Comparison of ENCODE assay signal across 8 cellular contexts in the genomic region with DNA sequence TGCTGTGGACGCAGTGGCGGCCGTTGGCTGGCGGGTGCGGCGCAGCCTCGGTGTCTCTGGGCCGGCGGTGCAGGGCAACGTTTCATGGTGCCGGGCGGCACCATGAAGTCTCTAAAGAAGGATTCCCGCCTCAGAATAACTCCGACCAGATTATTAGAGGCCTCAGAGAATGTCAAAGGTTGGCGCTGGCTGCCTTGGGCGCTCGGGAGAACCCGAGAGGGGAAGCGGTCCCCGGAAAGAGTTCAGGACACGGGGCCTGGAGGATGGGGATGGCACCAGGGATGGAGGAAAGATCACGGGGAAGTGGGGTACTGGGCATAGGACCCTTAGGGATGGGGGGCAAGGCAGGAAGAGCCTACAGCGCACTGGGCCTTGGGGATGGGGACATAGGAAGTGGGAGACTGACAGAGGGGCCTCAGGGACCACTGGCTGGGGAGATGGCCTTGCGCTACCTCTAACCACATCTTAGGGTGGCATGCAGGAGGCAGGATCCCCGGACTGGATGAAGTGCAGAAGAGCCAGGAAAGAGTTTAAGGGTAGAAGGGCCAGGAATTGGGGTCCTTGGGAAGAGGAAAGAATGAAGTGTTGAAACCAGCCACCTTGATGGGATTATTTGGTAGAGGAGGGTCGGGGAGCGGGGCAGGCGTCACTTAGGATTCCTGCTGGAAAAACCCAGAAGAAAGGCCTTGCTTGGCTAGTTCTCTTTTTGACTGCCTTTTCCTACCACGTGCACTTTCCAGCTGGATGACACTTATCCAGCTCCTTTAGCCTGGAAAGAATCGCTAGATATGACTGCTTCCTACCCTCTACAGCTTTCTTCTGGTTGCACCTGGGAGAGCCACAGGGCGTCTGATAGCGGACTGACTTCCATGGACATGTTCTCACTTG. TPM values are rescaled to one million over a fixed set of nuclear protein-coding genes. Genes with fewer than 3 reads are reported as not detected.
DNase-seq lines count a peak whose midpoint lies in the region; ATAC-seq, FAIRE-seq and TF ChIP-seq lines count a peak whose summit lies in the region.

No MANE protein-coding gene starts in this region.

- no peak overlapping the region for H2AFZ ChIP-seq in HepG2 (ENCODE audit: low read length)

- CTCF ChIA-PET in HepG2 (lab: Yijun Ruan, JAX; ENCODE audit: low intra/inter-chr PET ratio, low total read pairs), result no interaction called here

- no TSS peak for BruUV-seq in HepG2 (replicated peaks; lab: Mats Ljungman, UMichigan)

- H3K9me3 ChIP-seq in liver (ENCODE audit: control insufficient read depth in 4 of 4, low read length in 3 of 4) (no peaks in the 10 kb centered on the region), HepG2 (ENCODE audit: low read length) (no peaks in the 10 kb centered on the region), mucosa of stomach (ENCODE audit: control insufficient read depth, low read length) (no peaks in the 10 kb centered on the region)

- no peaks in the 10 kb centered on the region for H4K20me1 ChIP-seq in HepG2 (ENCODE audit: insufficient read depth, low read length)

- no peak for TF ChIP-seq CTCF in liver (IDR thresholded peaks at IDR 0.05; ENCODE audit: low read depth, low read length, missing input control)
- no peak for TF ChIP-seq CTCF in HepG2 (CRISPR knock-in tag; IDR thresholded peaks at IDR 0.05)
- no peak for TF ChIP-seq CTCF in coronary artery (IDR thresholded peaks at IDR 0.05)

- TF ChIP-seq RAD21 in liver (IDR thresholded peaks at IDR 0.05), result no peak
- TF ChIP-seq RAD21 in HepG2 (CRISPR knock-in tag; IDR thresholded peaks at IDR 0.05), result no peak

- peaks cover 0 to 8% (median 0%) of the 10 kb centered on the region in 4 donors for H3K4me1 ChIP-seq in liver (ENCODE audit: control insufficient read depth in 4 of 4, insufficient read depth in 4 of 4, low read length in 3 of 4)
- H3K4me1 ChIP-seq in HepG2 (ENCODE audit: insufficient read depth, low read length), result peaks cover 44% of the 10 kb centered on the region
- peaks cover 19% of the 10 kb centered on the region for H3K4me1 ChIP-seq in mucosa of stomach (ENCODE audit: control insufficient read depth, insufficient read depth, low read length)

- TF ChIP-seq EP300 in HepG2 (IDR thresholded peaks at IDR 0.05; ENCODE audit: low read depth in 2 of 2, low read length in 2 of 2), result no peak
- no peak for TF ChIP-seq EP300 in HepG2 (CRISPR knock-in tag; IDR thresholded peaks at IDR 0.05; ENCODE audit: borderline replicate concordance)

- H3K36me3 ChIP-seq in liver (ENCODE audit: control insufficient read depth in 4 of 4, insufficient read depth in 3 of 4, low read depth in 1 of 4, low read length in 3 of 4), result no peaks in the 10 kb centered on the region
- no peaks in the 10 kb centered on the region for H3K36me3 ChIP-seq in HepG2 (replicated peaks in 1 of 2; ENCODE audit: control insufficient read depth in 1 of 2, insufficient read depth in 2 of 2, low read length in 2 of 2)
- no peaks in the 10 kb centered on the region for H3K36me3 ChIP-seq in mucosa of stomach (ENCODE audit: control insufficient read depth, insufficient read depth, low read length)

- TF ChIP-seq POLR2A in HepG2 (IDR thresholded peaks at IDR 0.05; ENCODE audit: insufficient read depth in 1 of 2, low read depth in 2 of 2, low read length in 2 of 2), result no peak

- H3K9ac ChIP-seq in liver (ENCODE audit: low read depth in 1 of 2, low read length in 2 of 2) (peak overlapping the region; percentile 2 to 6), HepG2 (ENCODE audit: insufficient read depth, low read depth, low read length) (no peak overlapping the region), mucosa of stomach (ENCODE audit: low read length) (peak overlapping the region; percentile 70)

- in situ Hi-C loops in HepG2 (cut with HindIII; ENCODE audit: extremely low pct_ligation_motif_present, low pct_unique_long_range_greater_than_20kb), result no loop called here

- 43% methylated on average over 32 of the region's 32 CpGs for WGBS in liver
- 72% methylated on average over 32 of the region's 32 CpGs for WGBS in HepG2 (ENCODE audit: low lambda C conversion rate)

- DNase-seq in HepG2 (ENCODE audit: low spot score) (no peak), coronary artery (ENCODE audit: low spot score) (peak; percentile 72), mesenteric fat pad (ENCODE audit: low spot score) (no peak), DMS153 (lab: John Stamatoyannopoulos, UW) (no peak), NCI-H510A treated with DMSO at 0.1 percent for 48 hours (lab: John Stamatoyannopoulos, UW) (no peak), NCI-H2081 treated with DMSO at 0.1 percent for 48 hours (lab: John Stamatoyannopoulos, UW) (no peak)

- ATAC-seq in HepG2, result no peak

- FAIRE-seq in HepG2 (lab: Jason Lieb, UNC), result no peak

- H3K27ac ChIP-seq in liver (ENCODE audit: low read depth in 1 of 2, low read length in 2 of 2), result peak overlapping the region; percentile 18 to 41
- H3K27ac ChIP-seq in HepG2 (ENCODE audit: extremely low read length, insufficient read depth, low read length), result no peak overlapping the region
- peak overlapping the region; percentile 72 to 86 for H3K27ac ChIP-seq in coronary artery

- H3K4me3 ChIP-seq in liver (ENCODE audit: low read depth in 1 of 3, low read length in 3 of 3) (peak overlapping the region; percentile 12 to 58 (median 56)), HepG2 (replicated peaks in 1 of 3; ENCODE audit: insufficient read depth in 1 of 3, low read depth in 2 of 3, low read length in 3 of 3) (no peak overlapping the region), coronary artery (peak overlapping the region; percentile 92), mucosa of stomach (ENCODE audit: low read length) (peak overlapping the region; percentile 36)

- intact Hi-C loops in HepG2 (cut with micrococcal nuclease; ENCODE audit: unreplicated experiment), result no loop called here

- POLR2A ChIA-PET in HepG2 (lab: Yijun Ruan, JAX), result no interaction called here

- no peak overlapping the region for H3K4me2 ChIP-seq in HepG2 (ENCODE audit: low read depth, low read length)

- H3K27me3 ChIP-seq in liver (ENCODE audit: control insufficient read depth in 4 of 4, insufficient read depth in 4 of 4, low read length in 3 of 4) (no peaks in the 10 kb centered on the region), HepG2 (ENCODE audit: control insufficient read depth in 1 of 2, insufficient read depth in 2 of 2, low read length in 2 of 2) (peaks cover 0 to 8% of the 10 kb centered on the region in 2 experiments; a peak in 2 of 5 replicates), mucosa of stomach (ENCODE audit: control insufficient read depth, insufficient read depth, low read length) (no peaks in the 10 kb centered on the region)

- H3K79me2 ChIP-seq in HepG2 (ENCODE audit: insufficient read depth, low read length), result no peaks in the 10 kb centered on the region

RNA-seq across cellular contexts. Expression of gene MYCBPAP, which starts 0.6 kb away (rescaled TPM):
- total RNA-seq in liver (under 1 TPM; 0.23 to 0.25 TPM), HepG2 (2016; rRNA removed; fragmentation: Illumina TruSeq; extraction: Trizol) (0.24 and 0.36 TPM in 2 replicates), mesenteric fat pad (0.61 TPM)
- polyA plus RNA-seq in liver (not detected), HepG2 (2011; rRNA removed) (0.18 and 0.22 TPM in 2 replicates)
- not detected in 2 replicates for total RNA-seq in HepG2 (2016; cell fraction: cytosol; rRNA removed; fragmentation: Illumina TruSeq; extraction: Trizol; ENCODE audit: low read depth)
- total RNA-seq in HepG2 (2016; cell fraction: insoluble cytoplasmic fraction; rRNA removed; fragmentation: Illumina TruSeq; extraction: Trizol), result 0.09 and 0.32 TPM in 2 replicates
- 0.41 TPM in 1 of 2 replicates, not detected in the other for total RNA-seq in HepG2 (2016; cell fraction: membrane; rRNA removed; fragmentation: Illumina TruSeq; extraction: Trizol)
- total RNA-seq in HepG2 (2016; cell fraction: nucleus; rRNA removed; fragmentation: Illumina TruSeq; extraction: Trizol), result 0.47 and 1.0 TPM in 2 replicates
- polyA plus RNA-seq in HepG2 (2011; cell fraction: cytosol; rRNA removed), result 0.12 and 0.13 TPM in 2 replicates
- polyA plus RNA-seq in HepG2 (2011; cell fraction: nucleus; rRNA removed), result 0.69 and 1.0 TPM in 2 replicates
- polyA plus RNA-seq in HepG2 (2012), result 0.48 and 0.56 TPM in 2 replicates
- not detected in 2 replicates for polyA plus RNA-seq in HepG2 (2016; cell fraction: cytosol; fragmentation: Illumina TruSeq; extraction: Trizol; ENCODE audit: low read depth)
- polyA plus RNA-seq in HepG2 (2016; cell fraction: insoluble cytoplasmic fraction; fragmentation: Illumina TruSeq; extraction: Trizol; ENCODE audit: low read depth), result 0.36 and 0.41 TPM in 2 replicates
- polyA plus RNA-seq in HepG2 (2016; cell fraction: membrane; fragmentation: Illumina TruSeq; extraction: Trizol; ENCODE audit: low read depth), result 0.07 TPM in 1 of 2 replicates, not detected in the other
- polyA plus RNA-seq in HepG2 (2016; cell fraction: nucleus; fragmentation: Illumina TruSeq; extraction: Trizol; ENCODE audit: insufficient read depth, low read depth), result 0.93 and 1.1 TPM in 2 replicates
- polyA minus RNA-seq in HepG2 (2011; rRNA and poly(A)+ RNA removed; ENCODE audit: low replicate concordance), result 0.33 TPM in 1 of 2 replicates, not detected in the other
- polyA minus RNA-seq in HepG2 (2011; cell fraction: cytosol; rRNA and poly(A)+ RNA removed), result not detected in 2 replicates
- polyA minus RNA-seq in HepG2 (2011; cell fraction: nucleus; rRNA and poly(A)+ RNA removed), result 0.52 and 0.75 TPM in 2 replicates

RNA-seq across cellular contexts. Expression of gene EPN3, which starts 23.7 kb away (rescaled TPM):
- total RNA-seq in liver, result under 1 TPM; 0.33 to 0.51 TPM
- polyA plus RNA-seq in liver, result under 1 TPM in 1 of 2 donors, not detected in 1; 0.06 TPM
- 0.41 and 0.95 TPM in 2 replicates for total RNA-seq in HepG2 (2016; rRNA removed; fragmentation: Illumina TruSeq; extraction: Trizol)
- total RNA-seq in HepG2 (2016; cell fraction: cytosol; rRNA removed; fragmentation: Illumina TruSeq; extraction: Trizol; ENCODE audit: low read depth), result 0.88 and 1.1 TPM in 2 replicates
- 0.54 and 0.71 TPM in 2 replicates for total RNA-seq in HepG2 (2016; cell fraction: insoluble cytoplasmic fraction; rRNA removed; fragmentation: Illumina TruSeq; extraction: Trizol)
- total RNA-seq in HepG2 (2016; cell fraction: membrane; rRNA removed; fragmentation: Illumina TruSeq; extraction: Trizol), result 0.90 and 1.3 TPM in 2 replicates
- 1.1 and 1.6 TPM in 2 replicates for total RNA-seq in HepG2 (2016; cell fraction: nucleus; rRNA removed; fragmentation: Illumina TruSeq; extraction: Trizol)
- 0.05 and 0.11 TPM in 2 replicates for polyA plus RNA-seq in HepG2 (2011; rRNA removed)
- polyA plus RNA-seq in HepG2 (2011; cell fraction: cytosol; rRNA removed), result 0.04 and 0.09 TPM in 2 replicates
- polyA plus RNA-seq in HepG2 (2011; cell fraction: nucleus; rRNA removed), result 0.23 and 0.35 TPM in 2 replicates
- polyA plus RNA-seq in HepG2 (2012), result 0.09 and 0.15 TPM in 2 replicates
- polyA plus RNA-seq in HepG2 (2016; cell fraction: cytosol; fragmentation: Illumina TruSeq; extraction: Trizol; ENCODE audit: low read depth), result 0.40 and 0.55 TPM in 2 replicates
- polyA plus RNA-seq in HepG2 (2016; cell fraction: insoluble cytoplasmic fraction; fragmentation: Illumina TruSeq; extraction: Trizol; ENCODE audit: low read depth), result 1.2 and 1.4 TPM in 2 replicates
- polyA plus RNA-seq in HepG2 (2016; cell fraction: membrane; fragmentation: Illumina TruSeq; extraction: Trizol; ENCODE audit: low read depth), result 0.73 and 0.91 TPM in 2 replicates
- 1.2 and 1.7 TPM in 2 replicates for polyA plus RNA-seq in HepG2 (2016; cell fraction: nucleus; fragmentation: Illumina TruSeq; extraction: Trizol; ENCODE audit: insufficient read depth, low read depth)
- 0.35 and 1.4 TPM in 2 replicates for polyA minus RNA-seq in HepG2 (2011; rRNA and poly(A)+ RNA removed; ENCODE audit: low replicate concordance)
- polyA minus RNA-seq in HepG2 (2011; cell fraction: cytosol; rRNA and poly(A)+ RNA removed), result 0.20 and 0.53 TPM in 2 replicates
- polyA minus RNA-seq in HepG2 (2011; cell fraction: nucleus; rRNA and poly(A)+ RNA removed), result 1.1 and 3.2 TPM in 2 replicates
- total RNA-seq in mesenteric fat pad, result not detected

RNA-seq across cellular contexts. Expression of gene RSAD1, which starts 30.2 kb away (rescaled TPM):
- total RNA-seq in liver (10 to 100 TPM; 10.8 to 22.7 TPM), HepG2 (2016; rRNA removed; fragmentation: Illumina TruSeq; extraction: Trizol) (16.0 and 22.7 TPM in 2 replicates), mesenteric fat pad (35.1 TPM)
- polyA plus RNA-seq in liver (10 to 100 TPM; 18.2 to 18.9 TPM), HepG2 (2011; rRNA removed) (27.7 and 36.1 TPM in 2 replicates)
- 7.3 and 10.0 TPM in 2 replicates for total RNA-seq in HepG2 (2016; cell fraction: cytosol; rRNA removed; fragmentation: Illumina TruSeq; extraction: Trizol; ENCODE audit: low read depth)
- total RNA-seq in HepG2 (2016; cell fraction: insoluble cytoplasmic fraction; rRNA removed; fragmentation: Illumina TruSeq; extraction: Trizol), result 16.9 and 22.5 TPM in 2 replicates
- 13.4 and 14.3 TPM in 2 replicates for total RNA-seq in HepG2 (2016; cell fraction: membrane; rRNA removed; fragmentation: Illumina TruSeq; extraction: Trizol)
- 30.4 and 33.5 TPM in 2 replicates for total RNA-seq in HepG2 (2016; cell fraction: nucleus; rRNA removed; fragmentation: Illumina TruSeq; extraction: Trizol)
- 18.4 and 20.0 TPM in 2 replicates for polyA plus RNA-seq in HepG2 (2011; cell fraction: cytosol; rRNA removed)
- 105 and 113 TPM in 2 replicates for polyA plus RNA-seq in HepG2 (2011; cell fraction: nucleus; rRNA removed)
- polyA plus RNA-seq in HepG2 (2012), result 23.6 and 33.3 TPM in 2 replicates
- polyA plus RNA-seq in HepG2 (2016; cell fraction: cytosol; fragmentation: Illumina TruSeq; extraction: Trizol; ENCODE audit: low read depth), result 5.4 and 6.8 TPM in 2 replicates
- polyA plus RNA-seq in HepG2 (2016; cell fraction: insoluble cytoplasmic fraction; fragmentation: Illumina TruSeq; extraction: Trizol; ENCODE audit: low read depth), result 26.1 and 30.3 TPM in 2 replicates
- 12.5 and 12.8 TPM in 2 replicates for polyA plus RNA-seq in HepG2 (2016; cell fraction: membrane; fragmentation: Illumina TruSeq; extraction: Trizol; ENCODE audit: low read depth)
- polyA plus RNA-seq in HepG2 (2016; cell fraction: nucleus; fragmentation: Illumina TruSeq; extraction: Trizol; ENCODE audit: insufficient read depth, low read depth), result 76.0 and 77.9 TPM in 2 replicates
- polyA minus RNA-seq in HepG2 (2011; rRNA and poly(A)+ RNA removed; ENCODE audit: low replicate concordance), result 18.5 and 34.3 TPM in 2 replicates
- 8.6 and 9.4 TPM in 2 replicates for polyA minus RNA-seq in HepG2 (2011; cell fraction: cytosol; rRNA and poly(A)+ RNA removed)
- polyA minus RNA-seq in HepG2 (2011; cell fraction: nucleus; rRNA and poly(A)+ RNA removed), result 53.4 and 55.7 TPM in 2 replicates

RNA-seq across cellular contexts. Expression of gene SPATA20, which starts 38.2 kb away (rescaled TPM):
- total RNA-seq in liver (10 to 100 TPM; 15.6 to 16.4 TPM), HepG2 (2016; rRNA removed; fragmentation: Illumina TruSeq; extraction: Trizol) (35.7 and 64.8 TPM in 2 replicates), mesenteric fat pad (22.3 TPM)
- polyA plus RNA-seq in liver (10 to 100 TPM; 22.7 to 42.4 TPM), HepG2 (2011; rRNA removed) (36.1 and 38.1 TPM in 2 replicates)
- 38.7 and 45.5 TPM in 2 replicates for total RNA-seq in HepG2 (2016; cell fraction: cytosol; rRNA removed; fragmentation: Illumina TruSeq; extraction: Trizol; ENCODE audit: low read depth)
- 31.6 and 65.5 TPM in 2 replicates for total RNA-seq in HepG2 (2016; cell fraction: insoluble cytoplasmic fraction; rRNA removed; fragmentation: Illumina TruSeq; extraction: Trizol)
- total RNA-seq in HepG2 (2016; cell fraction: membrane; rRNA removed; fragmentation: Illumina TruSeq; extraction: Trizol), result 64.2 and 68.5 TPM in 2 replicates
- total RNA-seq in HepG2 (2016; cell fraction: nucleus; rRNA removed; fragmentation: Illumina TruSeq; extraction: Trizol), result 65.8 and 68.8 TPM in 2 replicates
- polyA plus RNA-seq in HepG2 (2011; cell fraction: cytosol; rRNA removed), result 16.3 and 29.3 TPM in 2 replicates
- polyA plus RNA-seq in HepG2 (2011; cell fraction: nucleus; rRNA removed), result 301 and 348 TPM in 2 replicates
- polyA plus RNA-seq in HepG2 (2012), result 22.4 and 25.0 TPM in 2 replicates
- 38.7 and 44.0 TPM in 2 replicates for polyA plus RNA-seq in HepG2 (2016; cell fraction: cytosol; fragmentation: Illumina TruSeq; extraction: Trizol; ENCODE audit: low read depth)
- 36.7 and 39.9 TPM in 2 replicates for polyA plus RNA-seq in HepG2 (2016; cell fraction: insoluble cytoplasmic fraction; fragmentation: Illumina TruSeq; extraction: Trizol; ENCODE audit: low read depth)
- polyA plus RNA-seq in HepG2 (2016; cell fraction: membrane; fragmentation: Illumina TruSeq; extraction: Trizol; ENCODE audit: low read depth), result 62.1 and 66.1 TPM in 2 replicates
- polyA plus RNA-seq in HepG2 (2016; cell fraction: nucleus; fragmentation: Illumina TruSeq; extraction: Trizol; ENCODE audit: insufficient read depth, low read depth), result 150 and 152 TPM in 2 replicates
- 11.3 and 57.4 TPM in 2 replicates for polyA minus RNA-seq in HepG2 (2011; rRNA and poly(A)+ RNA removed; ENCODE audit: low replicate concordance)
- 12.1 and 17.9 TPM in 2 replicates for polyA minus RNA-seq in HepG2 (2011; cell fraction: cytosol; rRNA and poly(A)+ RNA removed)
- 52.6 and 68.2 TPM in 2 replicates for polyA minus RNA-seq in HepG2 (2011; cell fraction: nucleus; rRNA and poly(A)+ RNA removed)

RNA-seq across cellular contexts. Expression of gene CHAD, which starts 40.1 kb away (rescaled TPM):
- 1 to 10 TPM in 1 of 2 donors, under 1 TPM in 1; 0.51 to 1.8 TPM for total RNA-seq in liver
- 1 to 10 TPM; 2.7 to 3.3 TPM for polyA plus RNA-seq in liver
- total RNA-seq in HepG2 (2016; rRNA removed; fragmentation: Illumina TruSeq; extraction: Trizol), result not detected in 2 replicates
- not detected in 2 replicates for total RNA-seq in HepG2 (2016; cell fraction: cytosol; rRNA removed; fragmentation: Illumina TruSeq; extraction: Trizol; ENCODE audit: low read depth)
- 0.09 TPM in 1 of 2 replicates, not detected in the other for total RNA-seq in HepG2 (2016; cell fraction: insoluble cytoplasmic fraction; rRNA removed; fragmentation: Illumina TruSeq; extraction: Trizol)
- total RNA-seq in HepG2 (2016; cell fraction: membrane; rRNA removed; fragmentation: Illumina TruSeq; extraction: Trizol), result not detected in 2 replicates
- not detected in 2 replicates for total RNA-seq in HepG2 (2016; cell fraction: nucleus; rRNA removed; fragmentation: Illumina TruSeq; extraction: Trizol)
- polyA plus RNA-seq in HepG2 (2011; rRNA removed), result 1.4 and 2.2 TPM in 2 replicates
- 0.56 and 1.1 TPM in 2 replicates for polyA plus RNA-seq in HepG2 (2011; cell fraction: cytosol; rRNA removed)
- polyA plus RNA-seq in HepG2 (2011; cell fraction: nucleus; rRNA removed), result 7.9 and 10.0 TPM in 2 replicates
- polyA plus RNA-seq in HepG2 (2012), result 4.3 and 5.0 TPM in 2 replicates
- not detected in 2 replicates for polyA plus RNA-seq in HepG2 (2016; cell fraction: cytosol; fragmentation: Illumina TruSeq; extraction: Trizol; ENCODE audit: low read depth)
- polyA plus RNA-seq in HepG2 (2016; cell fraction: insoluble cytoplasmic fraction; fragmentation: Illumina TruSeq; extraction: Trizol; ENCODE audit: low read depth), result not detected in 2 replicates
- not detected in 2 replicates for polyA plus RNA-seq in HepG2 (2016; cell fraction: membrane; fragmentation: Illumina TruSeq; extraction: Trizol; ENCODE audit: low read depth)
- polyA plus RNA-seq in HepG2 (2016; cell fraction: nucleus; fragmentation: Illumina TruSeq; extraction: Trizol; ENCODE audit: insufficient read depth, low read depth), result 1.1 TPM in 1 of 2 replicates, not detected in the other
- polyA minus RNA-seq in HepG2 (2011; rRNA and poly(A)+ RNA removed; ENCODE audit: low replicate concordance), result 0.07 and 1.3 TPM in 2 replicates
- not detected in 2 replicates for polyA minus RNA-seq in HepG2 (2011; cell fraction: cytosol; rRNA and poly(A)+ RNA removed)
- polyA minus RNA-seq in HepG2 (2011; cell fraction: nucleus; rRNA and poly(A)+ RNA removed), result 0.64 and 0.87 TPM in 2 replicates
- total RNA-seq in mesenteric fat pad, result 0.39 TPM

Comparison
In these comparisons a context has a peak if more than half of its experiments do, and no peak if none do; other contexts are left out.
1. H3K4me3 ChIP-seq: peak in liver (3 of 3), coronary artery (single experiment) and mucosa of stomach (single experiment); none in HepG2 (0 of 3).